Comparison of ENCODE assay signal across 9 cellular contexts in the genomic region with DNA sequence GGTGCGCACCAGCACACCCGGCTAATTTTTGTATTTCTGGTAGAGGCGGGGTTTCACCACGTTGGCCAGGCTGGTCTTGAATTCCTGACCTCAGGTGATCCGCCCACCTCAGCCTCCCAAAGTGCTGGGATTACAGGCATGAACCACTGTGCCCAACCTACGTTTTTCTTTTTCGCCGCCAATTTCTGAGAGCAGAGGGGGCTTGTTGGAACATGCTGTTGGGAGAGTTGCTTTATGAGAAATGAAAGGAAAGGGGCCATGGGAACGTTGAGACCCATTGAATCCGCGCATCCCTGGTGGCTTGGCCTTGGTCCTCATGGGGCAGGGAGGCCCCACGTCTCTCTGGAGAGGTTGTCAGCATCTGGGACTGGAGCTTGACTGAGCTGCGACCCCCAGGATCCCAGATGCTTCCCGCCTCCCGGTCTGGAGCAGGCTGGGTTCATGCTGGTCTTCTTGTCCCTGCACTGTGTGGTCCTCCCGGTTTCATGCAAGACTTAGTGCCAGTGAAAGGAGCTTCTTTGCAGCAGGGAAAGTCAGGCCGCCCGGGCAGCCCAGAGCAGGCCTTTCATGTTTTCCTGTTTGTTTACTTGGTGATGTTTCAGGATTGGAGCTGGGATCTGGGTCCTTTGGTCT. TPM values are rescaled to one million over a fixed set of nuclear protein-coding genes. Genes with fewer than 3 reads are reported as not detected.
DNase-seq lines count a peak whose midpoint lies in the region; ATAC-seq, FAIRE-seq and TF ChIP-seq lines count a peak whose summit lies in the region.
"Had no signal": no experiment of that assay in that cellular context is flagged by ENCODE, and none has a peak within 500 bp of the region (broad histone marks: within the 10 kb centered on the region; RNA-seq: fewer than 3 reads in every experiment).

No MANE protein-coding gene starts in this region.

- H3K9ac ChIP-seq in HUES64 (ENCODE audit: low read depth, low read length) (peak overlapping the region; percentile 30; the same call in 1 of the 2 replicates), H1 (replicated peaks in 1 of 4; ENCODE audit: extremely low read depth in 1 of 4, low read depth in 3 of 4, low read length in 3 of 4) (no peak overlapping the region), trophoblast cell (ENCODE audit: low read length) (no peak overlapping the region)

- H2BK20ac ChIP-seq in H1 (ENCODE audit: low read length): no peak overlapping the region

- H2BK12ac ChIP-seq in H1 (ENCODE audit: low read depth, low read length) (peak overlapping the region; percentile 70; the same call in 1 of the 2 replicates), trophoblast cell (ENCODE audit: low read length) (peak overlapping the region; percentile 73)

- TF ChIP-seq CTCF in Caco-2 (IDR thresholded peaks at IDR 0.05; ENCODE audit: insufficient read depth in 1 of 2, low read depth in 1 of 2, low read length in 1 of 2, severe bottlenecking in 1 of 2, unreplicated experiment in 1 of 2) (no peak), H1 (IDR thresholded peaks at IDR 0.05; ENCODE audit: control extremely low read depth in 1 of 3, insufficient read depth in 1 of 3, low read depth in 1 of 3, low read length in 3 of 3) (no peak)

- WGBS in HUES64: 64% methylated on average over 18 of the region's 18 CpGs
- WGBS in H1 (ENCODE audit: extremely low coverage in 1 of 2, insufficient coverage in 1 of 2, insufficient read length in 1 of 2, insufficient replicate concordance in 2 of 2, low coverage in 1 of 2, low lambda C conversion rate in 2 of 2, missing lambda C conversion rate in 1 of 2), 2 experiments: 58% methylated on average over 18 of the region's 18 CpGs; no CpG with 5 or more reads in 1 of the 2 experiments
- WGBS in trophoblast cell (ENCODE audit: extremely low coverage, insufficient coverage, insufficient read length): no CpG with 5 or more reads among the region's 18 CpGs

- CTCF ChIA-PET in Caco-2 (lab: Charles Lee): interaction anchor here (0.5 kb wide), 1 partner anchor 742 kb away, joined by 4 read pairs; no protein-coding TSS in a partner anchor
- CTCF ChIA-PET in H1 (lab: Charles Lee; ENCODE audit: partially characterized antibody): interaction anchor here (1.5 to 1.6 kb wide), 2 partner anchors 22 to 116 kb away, joined by 3 to 4 read pairs; no protein-coding TSS in a partner anchor

- H3K56ac ChIP-seq in H1 (replicated peaks; ENCODE audit: insufficient read length, low read depth, low read length): no peak overlapping the region

- no peak for TF ChIP-seq POLR2A in H1 (IDR thresholded peaks at IDR 0.05; ENCODE audit: control extremely low read depth in 1 of 2, low read depth in 2 of 2, low read length in 2 of 2)

- H3K79me2 ChIP-seq in H1 (ENCODE audit: control insufficient read depth in 1 of 2, insufficient read depth in 2 of 2, low read length in 2 of 2) (no peaks in the 10 kb centered on the region), trophoblast cell (ENCODE audit: control insufficient read depth, insufficient read depth, low read length, poor library complexity) (peaks cover 5% of the 10 kb centered on the region)

- no peak for TF ChIP-seq RAD21 in H1 (IDR thresholded peaks at IDR 0.05 in 1 of 2, conservative IDR thresholded peaks at IDR 0.05 in 1 of 2; ENCODE audit: low read depth in 2 of 2, low read length in 2 of 2)

- H3K4me3 ChIP-seq in Caco-2 (ENCODE audit: low read depth, low read length) (no peak overlapping the region; the same call in 1 of the 2 replicates), HUES64 (ENCODE audit: low read length) (no peak overlapping the region), H1 (ENCODE audit: extremely low read depth in 1 of 4, insufficient read depth in 2 of 4, low read depth in 3 of 4, low read length in 4 of 4) (peak overlapping the region in 1 of 4 experiments; percentile 30; a peak in 1 of 8 replicates), trophoblast cell (ENCODE audit: low read depth, low read length) (no peak overlapping the region)

- TSS peak; percentile 62 for BruUV-seq in Caco-2 (replicated peaks; lab: Mats Ljungman, UMichigan)

- H2AK5ac ChIP-seq in H1 (ENCODE audit: low read depth, low read length): 0 out of 2 replicates have a peak overlapping the region, but pooled peaks have one; percentile 41
- H2AK5ac ChIP-seq in trophoblast cell (ENCODE audit: low read length): peak overlapping the region; percentile 64

- H4K91ac ChIP-seq in H1 (replicated peaks; ENCODE audit: insufficient read length, low read length) (peak overlapping the region; percentile 32), trophoblast cell (ENCODE audit: low read depth, low read length) (peak overlapping the region; percentile 53)

- no peak for TF ChIP-seq EP300 in H1 (IDR thresholded peaks at IDR 0.05; ENCODE audit: borderline replicate concordance in 1 of 2, low read depth in 2 of 2, low read length in 2 of 2)

- H3K27me3 ChIP-seq in Caco-2 (replicated peaks; ENCODE audit: control insufficient read depth, insufficient read depth, low read length): no peaks in the 10 kb centered on the region
- peaks cover 24% of the 10 kb centered on the region for H3K27me3 ChIP-seq in HUES64 (ENCODE audit: insufficient read depth, low read length)
- peaks cover 0 to 31% (median 17%) of the 10 kb centered on the region in 4 experiments; a peak in 5 of 7 replicates for H3K27me3 ChIP-seq in H1 (replicated peaks in 1 of 4; ENCODE audit: control insufficient read depth in 3 of 4, extremely low read depth in 1 of 4, insufficient read depth in 3 of 4, low read length in 3 of 4)
- H3K27me3 ChIP-seq in trophoblast cell (ENCODE audit: insufficient read depth, low read length): no peaks in the 10 kb centered on the region

- H4K8ac ChIP-seq in H1 (ENCODE audit: extremely low read depth, insufficient read depth, low read length) (no peak overlapping the region), trophoblast cell (ENCODE audit: low read depth, low read length) (peak overlapping the region; percentile 37)

- no peak overlapping the region for H4K12ac ChIP-seq in trophoblast cell (ENCODE audit: low read depth, low read length)

- H3K27ac ChIP-seq in HUES64 (ENCODE audit: low read depth, low read length): no peak overlapping the region
- H3K27ac ChIP-seq in H1 (ENCODE audit: low read depth, low read length): no peak overlapping the region
- H3K27ac ChIP-seq in trophoblast cell (ENCODE audit: low read depth, low read length): peak overlapping the region; percentile 47

- H2BK15ac ChIP-seq in H1 (ENCODE audit: low read length): peak overlapping the region; percentile 88; the same call in 1 of the 2 replicates

- H3K36me3 ChIP-seq in Caco-2 (ENCODE audit: control insufficient read depth, insufficient read depth, low read length) (no peaks in the 10 kb centered on the region), HUES64 (ENCODE audit: insufficient read depth, low read length) (no peaks in the 10 kb centered on the region), H1 (ENCODE audit: control insufficient read depth in 2 of 4, insufficient read depth in 4 of 4, low read length in 3 of 4) (no peaks in the 10 kb centered on the region), trophoblast cell (ENCODE audit: control insufficient read depth in 1 of 2, insufficient read depth in 2 of 2, low read length in 2 of 2) (peaks cover 68 to 74% of the 10 kb centered on the region in 2 experiments)

- H3K4ac ChIP-seq in H1 (replicated peaks; ENCODE audit: insufficient read length, low read depth, low read length) (peak overlapping the region; percentile 57), trophoblast cell (ENCODE audit: low read depth, low read length) (peak overlapping the region; percentile 6)

- peak overlapping the region; percentile 67; the same call in 1 of the 2 replicates for H2BK5ac ChIP-seq in H1 (ENCODE audit: low read depth, low read length)
- H2BK5ac ChIP-seq in trophoblast cell (ENCODE audit: low read depth, low read length, poor library complexity): peak overlapping the region; percentile 48

- POLR2A ChIA-PET in Caco-2 (lab: Charles Lee): interaction anchor here (0.6 kb wide), 1 partner anchor 162 kb away, joined by 6 read pairs; no protein-coding TSS in a partner anchor
- POLR2A ChIA-PET in H1 (lab: Charles Lee; ENCODE audit: partially characterized antibody): interaction anchor here (0.9 to 1.4 kb wide), 2 partner anchors 12 to 91 kb away, joined by 3 to 6 read pairs; no protein-coding TSS in a partner anchor

- H3K4me2 ChIP-seq in H1 (ENCODE audit: insufficient read depth in 1 of 2, low read depth in 2 of 2, low read length in 2 of 2) (peak overlapping the region; percentile 39 to 67; a peak in 3 of 4 replicates), trophoblast cell (ENCODE audit: low read length) (no peak overlapping the region)

- H3K23ac ChIP-seq in H1 (ENCODE audit: insufficient read length) (no peak overlapping the region), trophoblast cell (ENCODE audit: low read length) (no peak overlapping the region)

- H4K5ac ChIP-seq in H1 (ENCODE audit: insufficient read length, low read depth, low read length): no peak overlapping the region

- H3K27me3 Mint-ChIP-seq in Caco-2 (ENCODE audit: insufficient read depth, unreplicated experiment): no peaks in the 10 kb centered on the region
- H3K27me3 Mint-ChIP-seq in activated T-helper 17 cell treated with anti-CD3 and anti-CD28 coated beads, Interleukin-2, amount 50 U/mL, for 72 hours: peaks cover 10% of the 10 kb centered on the region

- intact Hi-C loops in Caco-2 (cut with micrococcal nuclease; ENCODE audit: unreplicated experiment): no loop called here

- H3K4me1 Mint-ChIP-seq in Caco-2 (ENCODE audit: low read depth, unreplicated experiment): no peaks in the 10 kb centered on the region
- H3K4me1 Mint-ChIP-seq in activated T-helper 17 cell treated with anti-CD3 and anti-CD28 coated beads, Interleukin-2, amount 50 U/mL, for 72 hours: no peaks in the 10 kb centered on the region

- H3K18ac ChIP-seq in H1 (ENCODE audit: extremely low read depth, low read length): peak overlapping the region; percentile 89
- peak overlapping the region; percentile 76 for H3K18ac ChIP-seq in trophoblast cell (ENCODE audit: low read length)

- no peaks in the 10 kb centered on the region for H3K36me3 Mint-ChIP-seq in Caco-2 (ENCODE audit: insufficient read depth, unreplicated experiment)
- no peaks in the 10 kb centered on the region for H3K36me3 Mint-ChIP-seq in activated T-helper 17 cell treated with anti-CD3 and anti-CD28 coated beads, Interleukin-2, amount 50 U/mL, for 72 hours (ENCODE audit: low read depth)

- H3K9me3 ChIP-seq in Caco-2 (no peaks in the 10 kb centered on the region), HUES64 (ENCODE audit: insufficient read depth, low read depth, low read length) (no peaks in the 10 kb centered on the region), H1 (ENCODE audit: insufficient read depth in 2 of 2, low read depth in 1 of 2, low read length in 1 of 2) (no peaks in the 10 kb centered on the region), trophoblast cell (ENCODE audit: insufficient read depth, low read depth, low read length) (no peaks in the 10 kb centered on the region)

- H4K20me1 ChIP-seq in H1 (replicated peaks in 1 of 2; ENCODE audit: control insufficient read depth in 1 of 2, insufficient read depth in 2 of 2, low read length in 2 of 2): peaks cover 0 to 4% of the 10 kb centered on the region in 2 experiments

- no peak overlapping the region for H3K14ac ChIP-seq in H1 (ENCODE audit: insufficient read length)
- H3K14ac ChIP-seq in trophoblast cell (ENCODE audit: low read length): peak overlapping the region; percentile 63

- FAIRE-seq in H1 (lab: Jason Lieb, UNC): no peak

- ATAC-seq in HG03097 (IDR thresholded peaks at IDR 0.05; ENCODE audit: low FRiP score, unreplicated experiment): no peak
- ATAC-seq in activated T-helper 17 cell treated with anti-CD3 and anti-CD28 coated beads, Interleukin-2, amount 50 U/mL, for 72 hours (replicated peaks): no peak
- ATAC-seq: PC-3 had no signal

- H3K23me2 ChIP-seq in H1 (ENCODE audit: low read depth, low read length): peaks cover 2% of the 10 kb centered on the region; the same call in 1 of the 2 replicates

- no peaks in the 10 kb centered on the region for H3K79me1 ChIP-seq in H1 (ENCODE audit: low read depth, low read length)
- H3K79me1 ChIP-seq in trophoblast cell (ENCODE audit: low read length): peaks cover 12% of the 10 kb centered on the region

- no peaks in the 10 kb centered on the region for H3K9me3 Mint-ChIP-seq in Caco-2 (ENCODE audit: unreplicated experiment)
- H3K9me3 Mint-ChIP-seq in activated T-helper 17 cell treated with anti-CD3 and anti-CD28 coated beads, Interleukin-2, amount 50 U/mL, for 72 hours: no peaks in the 10 kb centered on the region

- DNase-seq in Caco-2: no peak
- no peak for DNase-seq in H1 (ENCODE audit: low read depth in 1 of 2, low spot score in 2 of 2)
- DNase-seq in trophoblast cell: no peak
- no peak for DNase-seq in dermis blood vessel endothelial cell
- DNase-seq: MV-4-11 had no signal

- no peaks in the 10 kb centered on the region for H3K4me1 ChIP-seq in Caco-2
- H3K4me1 ChIP-seq in HUES64 (ENCODE audit: insufficient read depth, low read length): peaks cover 38% of the 10 kb centered on the region
- H3K4me1 ChIP-seq in H1 (replicated peaks in 1 of 4; ENCODE audit: control insufficient read depth in 3 of 4, insufficient read depth in 4 of 4, low read length in 3 of 4): peaks cover 7 to 42% (median 31%) of the 10 kb centered on the region in 4 experiments
- H3K4me1 ChIP-seq in trophoblast cell (ENCODE audit: control insufficient read depth in 1 of 2, insufficient read depth in 2 of 2, low read length in 2 of 2): peaks cover 32 to 37% of the 10 kb centered on the region in 2 experiments

- H2AFZ ChIP-seq in H1 (ENCODE audit: low read length) (no peak overlapping the region), trophoblast cell (ENCODE audit: insufficient read depth, low read length, poor library complexity) (peak overlapping the region; percentile 14)

- peak overlapping the region; percentile 82 for H3K27ac Mint-ChIP-seq in Caco-2 (ENCODE audit: unreplicated experiment)
- H3K27ac Mint-ChIP-seq in activated T-helper 17 cell treated with anti-CD3 and anti-CD28 coated beads, Interleukin-2, amount 50 U/mL, for 72 hours: no peak overlapping the region

- peak overlapping the region; percentile 63 for H3K4me3 Mint-ChIP-seq in Caco-2 (ENCODE audit: unreplicated experiment)
- no peak overlapping the region for H3K4me3 Mint-ChIP-seq in activated T-helper 17 cell treated with anti-CD3 and anti-CD28 coated beads, Interleukin-2, amount 50 U/mL, for 72 hours

- no peak overlapping the region for H2BK120ac ChIP-seq in H1 (replicated peaks; ENCODE audit: low read depth, low read length)
- H2BK120ac ChIP-seq in trophoblast cell (ENCODE audit: insufficient read depth, low read length, poor library complexity): peak overlapping the region; percentile 18

RNA-seq across cellular contexts. Expression of a gene that starts 22.8 kb away (rescaled TPM):
- total RNA-seq in Caco-2 (2022) (4.0 and 4.2 TPM in 2 replicates), dermis blood vessel endothelial cell (0.42 and 1.0 TPM in 2 replicates)
- polyA plus RNA-seq in HUES64 (2013, experiment 1 of 2): 1.5 TPM
- 2.7 TPM for polyA plus RNA-seq in HUES64 (2013, experiment 2 of 2)
- 5.1 and 6.4 TPM in 2 replicates for total RNA-seq in H1 (2021; fragmentation: NEBNext Ultra II Directional; extraction: Animal tissue kit (Norgen Biotek cat#: 25700))
- 2.7 and 3.6 TPM in 2 replicates for polyA plus RNA-seq in H1 (2011; rRNA removed)
- 3.5 TPM for polyA plus RNA-seq in H1 (2011; cell fraction: cytosol; rRNA removed)
- polyA plus RNA-seq in H1 (2011; cell fraction: nucleus; rRNA removed): 5.6 TPM
- 3.2 to 4.7 TPM (median 4.0 TPM) in 4 replicates for polyA plus RNA-seq in H1 (2012, experiment 1 of 2)
- 2.0 TPM for polyA plus RNA-seq in H1 (2012, experiment 2 of 2)
- 6.6 TPM for polyA plus RNA-seq in H1 (2013, experiment 1 of 2)
- 6.2 TPM for polyA plus RNA-seq in H1 (2013, experiment 2 of 2)
- polyA minus RNA-seq in H1 (2011; rRNA and poly(A)+ RNA removed): 4.0 and 7.3 TPM in 2 replicates
- polyA minus RNA-seq in H1 (2011; cell fraction: cytosol; rRNA and poly(A)+ RNA removed): 4.4 TPM
- polyA minus RNA-seq in H1 (2011; cell fraction: nucleus; rRNA and poly(A)+ RNA removed): 4.8 TPM
- polyA plus RNA-seq in trophoblast cell (2013): 121 and 124 TPM in 2 replicates
- total RNA-seq in activated T-helper 17 cell treated with anti-CD3 and anti-CD28 coated beads, Interleukin-2, amount 50 U/mL, for 72 hours: under 1 TPM; 0.30 to 0.66 TPM
